ENCODE assay signal across 8 cellular contexts in genomic region chr19:1566392-1567115, GRCh38. TPM values are rescaled to one million over a fixed set of nuclear protein-coding genes. Genes with fewer than 3 reads are reported as not detected.
A peak's percentile ranks its signal among the peaks of the same experiment; 100 is the strongest.
DNase-seq lines count a peak whose midpoint lies in the region; ATAC-seq and TF ChIP-seq lines count a peak whose summit lies in the region.

No MANE protein-coding gene starts in this region.

- H3K27me3 ChIP-seq in esophagus muscularis mucosa (no peaks in the 10 kb centered on the region), mucosa of stomach (ENCODE audit: control insufficient read depth, insufficient read depth, low read length) (peaks cover 9% of the 10 kb centered on the region)
- H3K27me3 ChIP-seq in effector memory CD4-positive, alpha-beta T cell (replicated peaks; ENCODE audit: control insufficient read depth, insufficient read depth, low read length, poor library complexity, severe bottlenecking), result peaks cover 6% of the 10 kb centered on the region

- H3K4me3 ChIP-seq in esophagus muscularis mucosa (peak overlapping the region; percentile 76 to 86 (median 78)), mucosa of stomach (ENCODE audit: low read length) (no peak overlapping the region)
- no peak overlapping the region for H3K4me3 ChIP-seq in effector memory CD4-positive, alpha-beta T cell (ENCODE audit: insufficient read depth, low read depth, low read length, poor library complexity, severe bottlenecking)

- peak overlapping the region; percentile 65 for H3K9ac ChIP-seq in mucosa of stomach (ENCODE audit: low read length)

- CTCF ChIA-PET in RWPE1 (lab: Yijun Ruan, JAX), result interaction anchor here (1.5 kb wide), 1 partner anchor 20 kb away, joined by 6 read pairs; no protein-coding TSS in a partner anchor

- H3K36me3 ChIP-seq in esophagus muscularis mucosa, result peaks cover 0 to 5% (median 1%) of the 10 kb centered on the region in 4 donors
- no peaks in the 10 kb centered on the region for H3K36me3 ChIP-seq in mucosa of stomach (ENCODE audit: control insufficient read depth, insufficient read depth, low read length)
- no peaks in the 10 kb centered on the region for H3K36me3 ChIP-seq in effector memory CD4-positive, alpha-beta T cell (ENCODE audit: control insufficient read depth, insufficient read depth, low read length)

- H3K27ac ChIP-seq in RWPE1 (peak overlapping the region; percentile 89), esophagus muscularis mucosa (replicated peaks in 1 of 4) (peak overlapping the region; percentile 87 to 91 (median 90))
- H3K27ac ChIP-seq in effector memory CD4-positive, alpha-beta T cell (ENCODE audit: insufficient read depth, low read length, poor library complexity, severe bottlenecking), result no peak overlapping the region

- ATAC-seq in GM18858 (IDR thresholded peaks at IDR 0.05; ENCODE audit: unreplicated experiment) (no peak), HG02571 (IDR thresholded peaks at IDR 0.05; ENCODE audit: unreplicated experiment) (no peak)

- intact Hi-C loops in esophagus muscularis mucosa (cut with DNase I), result loop anchor here (5.0 kb wide), 1 partner anchor 36 kb away; no protein-coding TSS in a partner anchor

- DNase-seq in NCI-H187 (lab: John Stamatoyannopoulos, UW), result peak; percentile 34 to 49
- DNase-seq in NCI-H187 treated with DMSO at 0.1 percent for 48 hours (lab: John Stamatoyannopoulos, UW), result no peak
- peak; percentile 62 for DNase-seq in RWPE1 (ENCODE audit: low spot score)
- no peak for DNase-seq in esophagus muscularis mucosa (ENCODE audit: extremely low spot score)
- DNase-seq in effector memory CD4-positive, alpha-beta T cell, result no peak

- no peak for TF ChIP-seq EP300 in esophagus muscularis mucosa (IDR thresholded peaks at IDR 0.05)

- peaks cover 12 to 38% (median 27%) of the 10 kb centered on the region in 4 donors for H3K4me1 ChIP-seq in esophagus muscularis mucosa
- peaks cover 8% of the 10 kb centered on the region for H3K4me1 ChIP-seq in mucosa of stomach (ENCODE audit: control insufficient read depth, insufficient read depth, low read length)
- H3K4me1 ChIP-seq in effector memory CD4-positive, alpha-beta T cell (ENCODE audit: control insufficient read depth, insufficient read depth, low read length, poor library complexity, severe bottlenecking), result peaks cover 8% of the 10 kb centered on the region

- TF ChIP-seq CTCF in RWPE1 (conservative IDR thresholded peaks at IDR 0.05; ENCODE audit: low read depth) (no peak), esophagus muscularis mucosa (IDR thresholded peaks at IDR 0.05) (no peak)

- no peak for TF ChIP-seq POLR2A in esophagus muscularis mucosa (IDR thresholded peaks at IDR 0.05; ENCODE audit: low read depth)

- POLR2A ChIA-PET in RWPE1 (lab: Yijun Ruan, JAX; ENCODE audit: low non-redundant PET), result no interaction called here

- 26% methylated on average over 23 of the region's 42 CpGs for WGBS in esophagus muscularis mucosa

- H3K9me3 ChIP-seq in esophagus muscularis mucosa (no peaks in the 10 kb centered on the region), mucosa of stomach (ENCODE audit: control insufficient read depth, low read length) (no peaks in the 10 kb centered on the region)
- no peaks in the 10 kb centered on the region for H3K9me3 ChIP-seq in effector memory CD4-positive, alpha-beta T cell (ENCODE audit: control insufficient read depth, low read length)

RNA-seq across cellular contexts. Expression of gene MEX3D, which starts 1.6 kb away (rescaled TPM):
- total RNA-seq in esophagus muscularis mucosa, result 10 to 100 TPM; 21.6 to 64.4 (median 47.5) TPM

RNA-seq across cellular contexts. Expression of gene MBD3, which starts 26.1 kb away (rescaled TPM):
- 100 to 1,000 TPM in 3 of 4 donors, 10 to 100 TPM in 1; 81.8 to 152 (median 114) TPM for total RNA-seq in esophagus muscularis mucosa

RNA-seq across cellular contexts. Expression of gene UQCR11, which starts 38.7 kb away (rescaled TPM):
- 100 to 1,000 TPM; 111 to 152 (median 132) TPM for total RNA-seq in esophagus muscularis mucosa

RNA-seq across cellular contexts. Expression of gene PLK5, which starts 42.7 kb away (rescaled TPM):
- under 1 TPM in 1 of 4 donors, not detected in 3; 0.17 TPM for total RNA-seq in esophagus muscularis mucosa

RNA-seq across cellular contexts. Expression of gene ADAMTSL5, which starts 53.7 kb away (rescaled TPM):
- 1 to 10 TPM; 3.9 to 5.9 (median 4.7) TPM for total RNA-seq in esophagus muscularis mucosa

Comparison
In these comparisons a context has a peak if more than half of its experiments do, and no peak if none do; other contexts are left out.
1. DNase-seq: peak in NCI-H187 (2 of 2) and RWPE1 (single experiment); none in NCI-H187 treated with DMSO at 0.1 percent for 48 hours (single experiment), esophagus muscularis mucosa (single experiment) and effector memory CD4-positive, alpha-beta T cell (0 of 3).
2. H3K4me3 ChIP-seq: peak in esophagus muscularis mucosa (4 of 4); none in mucosa of stomach (single experiment) and effector memory CD4-positive, alpha-beta T cell (single experiment).